Comparison of ENCODE assay signal across 22 cellular contexts in genomic region chr13:21361706-21362105, GRCh38.
A peak's percentile ranks its signal among the peaks of the same experiment; 100 is the strongest.
DNase-seq lines count a peak whose midpoint lies in the region; ATAC-seq, FAIRE-seq and TF ChIP-seq lines count a peak whose summit lies in the region.
"Had no signal": no experiment of that assay in that cellular context is flagged by ENCODE, and none has a peak within 500 bp of the region (broad histone marks: within the 10 kb centered on the region; RNA-seq: fewer than 3 reads in every experiment).

No MANE protein-coding gene starts in this region.

- intact Hi-C loops in heart left ventricle (cut with DNase I) (no loop called here), esophagus muscularis mucosa (cut with DNase I) (no loop called here), upper lobe of right lung (cut with DNase I) (no loop called here)

- H3K9me3 ChIP-seq in right atrium auricular region: no peaks in the 10 kb centered on the region
- H3K9me3 ChIP-seq in heart left ventricle: peaks cover 0 to 11% (median 0%) of the 10 kb centered on the region in 12 donors
- H3K9me3 ChIP-seq in esophagus muscularis mucosa: no peaks in the 10 kb centered on the region
- no peaks in the 10 kb centered on the region for H3K9me3 ChIP-seq in upper lobe of right lung
- H3K9me3 ChIP-seq: A549, BE2C had no signal

- no peaks in the 10 kb centered on the region for H3K4me1 ChIP-seq in right atrium auricular region
- H3K4me1 ChIP-seq in heart left ventricle: no peaks in the 10 kb centered on the region
- H3K4me1 ChIP-seq in esophagus muscularis mucosa: no peaks in the 10 kb centered on the region
- no peaks in the 10 kb centered on the region for H3K4me1 ChIP-seq in upper lobe of right lung
- H3K4me1 ChIP-seq: A549; BE2C; BLaER1 treated with 17β-estradiol and CSF1 and Interleukin-3, amounts not matched to agents 10 nM and 100 nM had no signal

- FAIRE-seq in GM12892 (lab: Jason Lieb, UNC): no peak
- FAIRE-seq: A549, GM12891 had no signal

- H3K36me3 ChIP-seq in right atrium auricular region (no peaks in the 10 kb centered on the region), heart left ventricle (no peaks in the 10 kb centered on the region), esophagus muscularis mucosa (no peaks in the 10 kb centered on the region), upper lobe of right lung (no peaks in the 10 kb centered on the region)
- H3K36me3 ChIP-seq: BE2C; BLaER1 treated with 17β-estradiol and CSF1 and Interleukin-3, amounts not matched to agents 10 nM and 100 nM had no signal

- TF ChIP-seq EP300 in esophagus muscularis mucosa (IDR thresholded peaks at IDR 0.05): no peak

- ATAC-seq in heart left ventricle (no peak), upper lobe of right lung (no peak), HG02678 (IDR thresholded peaks at IDR 0.05; ENCODE audit: unreplicated experiment) (no peak)
- ATAC-seq: A549 had no signal

- H3K27ac ChIP-seq in right atrium auricular region (no peak overlapping the region), heart left ventricle (no peak overlapping the region), esophagus muscularis mucosa (replicated peaks in 1 of 4) (no peak overlapping the region), upper lobe of right lung (no peak overlapping the region)
- H3K27ac ChIP-seq: A549; BLaER1 treated with 17β-estradiol and CSF1 and Interleukin-3, amounts not matched to agents 10 nM and 100 nM had no signal

- WGBS in heart left ventricle, 4 donors: 80 to 94% (median 86%) methylated on average over 3 of the region's 3 CpGs
- 83% methylated on average over 3 of the region's 3 CpGs for WGBS in esophagus muscularis mucosa

- H3K27me3 ChIP-seq in right atrium auricular region (no peaks in the 10 kb centered on the region), heart left ventricle (no peaks in the 10 kb centered on the region), esophagus muscularis mucosa (no peaks in the 10 kb centered on the region), upper lobe of right lung (no peaks in the 10 kb centered on the region)
- H3K27me3 ChIP-seq: BE2C; BLaER1 treated with 17β-estradiol and CSF1 and Interleukin-3, amounts not matched to agents 10 nM and 100 nM had no signal

- TF ChIP-seq CTCF in right atrium auricular region (IDR thresholded peaks at IDR 0.05): no peak
- TF ChIP-seq CTCF in heart left ventricle (IDR thresholded peaks at IDR 0.05): no peak
- no peak for TF ChIP-seq CTCF in esophagus muscularis mucosa (IDR thresholded peaks at IDR 0.05)
- no peak for TF ChIP-seq CTCF in upper lobe of right lung (IDR thresholded peaks at IDR 0.05)

- DNase-seq in right atrium auricular region (ENCODE audit: low spot score) (peak; percentile 40), heart left ventricle (no peak), esophagus muscularis mucosa (ENCODE audit: extremely low spot score) (peak; percentile 82), upper lobe of right lung (peak; percentile 31), GM12892 (ENCODE audit: insufficient read length) (no peak)
- DNase-seq: 8988T; ACHN; AML-193; BE2C; Calu3; CD4-positive, alpha-beta T cell; COR-L47; DMS53; DMS79 treated with DMSO at 0.1 percent for 48 hours; GF-D8; GOT3; H7; HCEC 1CT had no signal

- H3K4me3 ChIP-seq in right atrium auricular region: no peak overlapping the region
- H3K4me3 ChIP-seq in heart left ventricle: no peak overlapping the region
- no peak overlapping the region for H3K4me3 ChIP-seq in esophagus muscularis mucosa
- no peak overlapping the region for H3K4me3 ChIP-seq in upper lobe of right lung
- H3K4me3 ChIP-seq: A549; BLaER1 treated with 17β-estradiol and CSF1 and Interleukin-3, amounts not matched to agents 10 nM and 100 nM had no signal

- no peak for TF ChIP-seq POLR2A in heart left ventricle (IDR thresholded peaks at IDR 0.05)
- no peak for TF ChIP-seq POLR2A in esophagus muscularis mucosa (IDR thresholded peaks at IDR 0.05; ENCODE audit: low read depth)
- no peak for TF ChIP-seq POLR2A in GM12892 (IDR thresholded peaks at IDR 0.05; ENCODE audit: low read depth, low read length)

Comparison
In these comparisons a context has a peak if more than half of its experiments do, and no peak if none do; other contexts are left out.
1. DNase-seq: peak in right atrium auricular region (single experiment), esophagus muscularis mucosa (single experiment) and upper lobe of right lung (single experiment); none in heart left ventricle (0 of 5) and GM12892 (single experiment).